Comparison of ENCODE assay signal across 1 cellular context in the genomic region with DNA sequence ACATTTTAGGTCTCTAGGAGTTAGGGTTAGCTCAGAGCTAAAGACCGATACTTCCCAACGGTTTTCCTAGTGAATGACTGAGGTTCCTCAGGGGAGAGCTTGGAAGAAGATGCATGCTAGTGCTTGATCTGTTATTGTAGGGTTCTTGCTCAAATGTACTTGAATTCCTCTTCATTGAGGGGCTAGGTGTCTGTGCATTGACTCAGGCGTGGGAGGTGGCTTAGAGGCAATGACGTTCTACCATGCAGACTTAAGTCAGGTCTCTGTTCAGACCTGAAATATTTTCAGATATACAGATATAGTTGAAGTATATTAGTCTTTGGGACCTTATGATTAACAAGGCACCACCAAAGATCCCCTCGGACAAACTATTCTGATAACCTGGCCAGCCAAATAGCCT.
TF ChIP-seq lines count a peak whose summit lies in the region.

No MANE protein-coding gene starts in this region.

TF ChIP-seq in K562, 482 proteins besides CTCF, POLR2A, EP300 and RAD21:
- TF ChIP-seq EGR1 (conservative IDR thresholded peaks at IDR 0.05) (0 out of 2 replicates have a peak, but pooled peaks have one; percentile 5), SUPT5H (IDR thresholded peaks at IDR 0.05) (no peak)
